14 cellular contexts compared by ENCODE assay signal in the genomic region with DNA sequence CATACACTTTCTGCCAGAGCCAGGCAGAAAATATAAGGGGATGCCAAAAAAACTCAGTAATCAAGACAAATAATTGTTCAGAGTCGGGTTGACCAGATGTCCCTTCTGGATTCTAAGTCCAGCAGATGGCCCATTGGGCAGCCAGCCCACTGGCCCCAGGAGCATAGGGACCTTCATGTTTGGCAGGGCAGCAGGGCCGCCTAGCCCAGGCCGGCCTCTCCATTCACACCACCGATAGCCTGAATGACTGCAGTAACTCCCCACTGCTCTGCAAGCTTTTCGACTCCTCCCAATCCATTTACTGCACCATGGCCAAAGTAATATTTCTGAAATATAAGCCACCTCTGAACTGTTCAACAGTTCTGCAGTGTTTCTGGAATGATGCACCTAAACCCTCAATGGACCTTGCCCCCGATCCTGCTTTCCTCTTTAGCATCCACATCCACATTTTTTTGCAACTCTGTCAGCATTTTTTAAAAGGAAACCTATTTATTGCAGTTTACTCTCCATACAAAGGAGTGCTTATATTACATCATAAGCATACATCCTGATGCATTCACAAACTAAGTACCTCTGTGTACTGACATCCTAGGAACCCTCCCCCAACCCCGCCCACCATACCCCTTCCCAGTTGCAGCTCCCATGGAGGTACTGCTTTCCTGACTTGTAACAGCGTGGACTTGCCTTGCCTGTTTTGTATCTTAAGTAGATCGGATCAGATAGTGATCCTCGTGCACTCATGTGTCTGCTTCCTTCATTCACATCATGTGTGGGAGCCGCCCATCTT. TPM values are rescaled to one million over a fixed set of nuclear protein-coding genes. Genes with fewer than 3 reads are reported as not detected.
DNase-seq lines count a peak whose midpoint lies in the region; ATAC-seq, FAIRE-seq and TF ChIP-seq lines count a peak whose summit lies in the region.
"Had no signal": no experiment of that assay in that cellular context is flagged by ENCODE, and none has a peak within 500 bp of the region (broad histone marks: within the 10 kb centered on the region; RNA-seq: fewer than 3 reads in every experiment).

No MANE protein-coding gene starts in this region.

- in situ Hi-C loops in K562 (cut with MboI): no loop called here

- no peaks in the 10 kb centered on the region for H4K20me1 ChIP-seq in K562 (replicated peaks; ENCODE audit: control insufficient read depth, insufficient read depth, low read length)

- intact Hi-C loops in K562 (cut with micrococcal nuclease): no loop called here

- no peaks in the 10 kb centered on the region for H3K27me3 ChIP-seq in K562 (ENCODE audit: control insufficient read depth in 2 of 2, insufficient read depth in 2 of 2, low read length in 2 of 2)
- H3K27me3 ChIP-seq in liver (ENCODE audit: control insufficient read depth in 4 of 4, insufficient read depth in 4 of 4, low read length in 3 of 4): no peaks in the 10 kb centered on the region

- POLR2A ChIA-PET in K562 (lab: Yijun Ruan, JAX): interaction anchor here (0.6 to 1.3 kb wide), 4 partner anchors 9 to 84 kb away, joined by 3 to 5 read pairs (median 3); no protein-coding TSS in a partner anchor

- ATAC-seq in K562 (peak; percentile 29), HG03565 (IDR thresholded peaks at IDR 0.05; ENCODE audit: unreplicated experiment) (no peak)

- TF ChIP-seq CTCF in K562 (IDR thresholded peaks at IDR 0.05 in 2 of 3, conservative IDR thresholded peaks at IDR 0.05 in 1 of 3; ENCODE audit: insufficient read depth in 2 of 3, low read depth in 1 of 3, low read length in 3 of 3): no peak
- TF ChIP-seq CTCF in liver (IDR thresholded peaks at IDR 0.05; ENCODE audit: low read depth, low read length, missing input control): no peak
- no peak for TF ChIP-seq CTCF in type B pancreatic cell (conservative IDR thresholded peaks at IDR 0.05)

- H3K4me1 Mint-ChIP-seq in type B pancreatic cell (ENCODE audit: unreplicated experiment): peaks cover 49% of the 10 kb centered on the region

- TF ChIP-seq POLR2A in K562 (conservative IDR thresholded peaks at IDR 0.05): no peak

- peak overlapping the region; percentile 6 for H3K4me3 Mint-ChIP-seq in type B pancreatic cell
- H3K4me3 Mint-ChIP-seq: activated T-cell treated with anti-CD3 and anti-CD28 coated beads, Interleukin-2, amount 50 U/mL, for 24 hours; neural crest cell had no signal

- TF ChIP-seq RAD21 in K562 (CRISPR knock-in tag; conservative IDR thresholded peaks at IDR 0.05 in 1 of 2, IDR thresholded peaks at IDR 0.05 in 1 of 2) (no peak), liver (IDR thresholded peaks at IDR 0.05) (peak; percentile 42 to 48)

- peaks cover 54 to 88% of the 10 kb centered on the region in 2 experiments for H3K4me1 ChIP-seq in K562 (replicated peaks in 1 of 2; ENCODE audit: control insufficient read depth in 2 of 2, insufficient read depth in 2 of 2, low read length in 2 of 2)
- H3K4me1 ChIP-seq in liver (ENCODE audit: control insufficient read depth in 4 of 4, insufficient read depth in 4 of 4, low read length in 3 of 4): peaks cover 12 to 31% (median 16%) of the 10 kb centered on the region in 4 donors

- no peak for FAIRE-seq in K562 (lab: Jason Lieb, UNC)

- H3K4me3 ChIP-seq in K562: no peak overlapping the region
- no peak overlapping the region for H3K4me3 ChIP-seq in liver (ENCODE audit: low read depth in 1 of 3, low read length in 3 of 3)
- H3K4me3 ChIP-seq: thoracic aorta had no signal

- no TSS peak for BruUV-seq in K562 (replicated peaks; lab: Mats Ljungman, UMichigan)

- H3K9me1 ChIP-seq in K562 (ENCODE audit: control insufficient read depth, insufficient read depth, low read length): no peaks in the 10 kb centered on the region

- no peaks in the 10 kb centered on the region for H3K36me3 ChIP-seq in K562 (ENCODE audit: control insufficient read depth, insufficient read depth, low read length)
- H3K36me3 ChIP-seq in liver (ENCODE audit: control insufficient read depth in 4 of 4, insufficient read depth in 3 of 4, low read depth in 1 of 4, low read length in 3 of 4): no peaks in the 10 kb centered on the region
- H3K36me3 ChIP-seq: thoracic aorta had no signal

- H3K27ac Mint-ChIP-seq in type B pancreatic cell: peak overlapping the region; percentile 71

- 16% methylated on average over 11 of the region's 11 CpGs for WGBS in K562 (ENCODE audit: insufficient coverage, low coverage, missing lambda C conversion rate)
- 51% methylated on average over 11 of the region's 11 CpGs for WGBS in liver

- H3K9ac ChIP-seq in K562 (ENCODE audit: insufficient read depth in 1 of 2, low read depth in 2 of 2, low read length in 2 of 2) (peak overlapping the region in 1 of 2 experiments; percentile 32; a peak in 2 of 4 replicates), liver (ENCODE audit: low read depth in 1 of 2, low read length in 2 of 2) (no peak overlapping the region)

- peaks cover 7% of the 10 kb centered on the region for H3K36me3 Mint-ChIP-seq in type B pancreatic cell

- H3K27ac ChIP-seq in K562 (ENCODE audit: extremely low read depth, low read depth, low read length) (peak overlapping the region; percentile 70), liver (ENCODE audit: low read depth in 1 of 2, low read length in 2 of 2) (peak overlapping the region in 1 of 2 donors; percentile 40)
- H3K27ac ChIP-seq: thoracic aorta had no signal

- no peaks in the 10 kb centered on the region for H3K27me3 Mint-ChIP-seq in type B pancreatic cell
- H3K27me3 Mint-ChIP-seq: activated T-cell treated with anti-CD3 and anti-CD28 coated beads, Interleukin-2, amount 50 U/mL, for 24 hours had no signal

- no peaks in the 10 kb centered on the region for H3K9me3 ChIP-seq in K562 (replicated peaks; ENCODE audit: control insufficient read depth, insufficient read depth, low read depth, low read length)
- no peaks in the 10 kb centered on the region for H3K9me3 ChIP-seq in liver (ENCODE audit: control insufficient read depth in 4 of 4, low read length in 3 of 4)
- H3K9me3 ChIP-seq: thoracic aorta had no signal

- peak overlapping the region; percentile 60 for H3K4me2 ChIP-seq in K562 (ENCODE audit: insufficient read depth, low read length)

- no peak overlapping the region for H2AFZ ChIP-seq in K562 (ENCODE audit: low read depth, low read length)

- CTCF ChIA-PET in K562 (lab: Yijun Ruan, JAX; ENCODE audit: low intra/inter-chr PET ratio): no interaction called here

- H3K9me3 Mint-ChIP-seq in type B pancreatic cell: no peaks in the 10 kb centered on the region
- H3K9me3 Mint-ChIP-seq: activated T-cell treated with anti-CD3 and anti-CD28 coated beads, Interleukin-2, amount 50 U/mL, for 24 hours; neural crest cell had no signal

- H3K79me2 ChIP-seq in K562 (ENCODE audit: control insufficient read depth, insufficient read depth, low read length): peaks cover 98% of the 10 kb centered on the region

- DNase-seq in activated effector memory CD4-positive, alpha-beta T cell treated with anti-CD3 and anti-CD28 coated beads, Interleukin-2, amount 50 U/mL, for 16 hours: peak; percentile 30
- no peak for DNase-seq in activated effector memory CD4-positive, alpha-beta T cell treated with Interleukin-2 at 50 U/mL for 16 hours
- DNase-seq in K562 (ENCODE audit: extremely low read depth in 1 of 4, low spot score in 3 of 4) (peak in 3 of 4 experiments; percentile 33 to 49 (median 39)), type B pancreatic cell (ENCODE audit: extremely low spot score, unreplicated experiment) (no peak), SHP77 (lab: John Stamatoyannopoulos, UW) (no peak)
- DNase-seq in activated CD4-positive, CD25-positive, alpha-beta regulatory T cell (lab: John Stamatoyannopoulos, UW): no peak
- DNase-seq: activated T-cell treated with anti-CD3 and anti-CD28 coated beads, Interleukin-2, amount 50 U/mL, for 24 hours; cortex of kidney; NCI-H526 treated with DMSO at 0.1 percent for 48 hours; stimulated activated CD4-positive, alpha-beta T cell treated with anti-CD3 and anti-CD28 coated beads, Interleukin-4, amount 100 ng/mL, for 1 hour had no signal

- TF ChIP-seq EP300 in K562 (IDR thresholded peaks at IDR 0.05; ENCODE audit: low read length): no peak

TF ChIP-seq in K562, 482 proteins besides CTCF, POLR2A, EP300 and RAD21 (continues in another document):
- peak; percentile 83 for TF ChIP-seq ZNF316 (IDR thresholded peaks at IDR 0.05)

TF ChIP-seq in liver, 16 proteins besides CTCF, POLR2A, EP300 and RAD21 (continues in another document):
- peak; percentile 41 for TF ChIP-seq ZBTB33 (IDR thresholded peaks at IDR 0.05)
- no peak for TF ChIP-seq NR2F2 (IDR thresholded peaks at IDR 0.05)

RNA-seq across cellular contexts. Expression of gene LDHD, which starts 46.3 kb away (rescaled TPM):
- total RNA-seq in K562 (2011; cell fraction: chromatin; rRNA removed; ENCODE audit: low replicate concordance): 0.48 and 1.4 TPM in 2 replicates
- total RNA-seq in K562 (2011; cell fraction: nucleolus; rRNA removed): 1.7 and 3.0 TPM in 2 replicates
- total RNA-seq in K562 (2011; cell fraction: nucleoplasm; rRNA removed): 1.1 and 1.5 TPM in 2 replicates
- total RNA-seq in K562 (2014; rRNA removed): 0.33 and 0.73 TPM in 2 replicates
- not detected in 2 replicates for total RNA-seq in K562 (2014; rRNA removed; fragmentation: Illumina TruSeq; extraction: Trizol)
- total RNA-seq in K562 (2015; rRNA removed; fragmentation: Illumina TruSeq; extraction: Trizol): 0.19 and 0.40 TPM in 2 replicates
- total RNA-seq in K562 (2021): 0.69 and 0.83 TPM in 2 replicates
- 0.08 and 0.33 TPM in 2 replicates for polyA plus RNA-seq in K562 (2011; rRNA removed)
- polyA plus RNA-seq in K562 (2011; cell fraction: cytosol; rRNA removed): 0.21 and 1.0 TPM in 2 replicates
- polyA plus RNA-seq in K562 (2011; cell fraction: nucleus; rRNA removed): 0.42 and 2.2 TPM in 2 replicates
- polyA plus RNA-seq in K562 (2012): 0.61 and 0.93 TPM in 2 replicates
- polyA plus RNA-seq in K562 (2014; fragmentation: Illumina TruSeq; extraction: Trizol): 0.19 and 0.25 TPM in 2 replicates
- not detected for polyA plus RNA-seq in K562 (2014; fragmentation: Nextera tagmentation; extraction: Ambion mirVana)
- polyA plus RNA-seq in K562 (2014; rRNA removed): 0.39 and 0.86 TPM in 2 replicates
- polyA minus RNA-seq in K562 (2011; rRNA and poly(A)+ RNA removed): 0.21 TPM in 1 of 2 replicates, not detected in the other
- polyA minus RNA-seq in K562 (2011; cell fraction: cytosol; rRNA and poly(A)+ RNA removed): not detected in 2 replicates
- 0.44 and 1.1 TPM in 2 replicates for polyA minus RNA-seq in K562 (2011; cell fraction: nucleus; rRNA and poly(A)+ RNA removed)
- 10 to 100 TPM; 27.7 to 84.1 TPM for total RNA-seq in liver
- polyA plus RNA-seq in liver: 10 to 100 TPM; 69.6 to 83.1 TPM
- 0.69 and 1.8 TPM in 2 replicates for total RNA-seq in type B pancreatic cell (ENCODE audit: low replicate concordance)

Comparison
In these comparisons a context has a peak if more than half of its experiments do, and no peak if none do; other contexts are left out.
1. DNase-seq: peak in activated effector memory CD4-positive, alpha-beta T cell treated with anti-CD3 and anti-CD28 coated beads, Interleukin-2, amount 50 U/mL, for 16 hours (single experiment) and K562 (3 of 4); none in activated effector memory CD4-positive, alpha-beta T cell treated with Interleukin-2 at 50 U/mL for 16 hours (single experiment), type B pancreatic cell (single experiment), activated CD4-positive, CD25-positive, alpha-beta regulatory T cell (0 of 4) and SHP77 (0 of 2).
2. RNA of gene LDHD, which starts 46.3 kb away (total RNA-seq): 27.7 to 84.1 TPM in liver; 0.69 to 1.8 TPM in type B pancreatic cell and 0.19 to 3.0 TPM in K562; every median in the first group is over 4 times any median in the second.